ENCODE assay signal across 19 cellular contexts in the genomic region with DNA sequence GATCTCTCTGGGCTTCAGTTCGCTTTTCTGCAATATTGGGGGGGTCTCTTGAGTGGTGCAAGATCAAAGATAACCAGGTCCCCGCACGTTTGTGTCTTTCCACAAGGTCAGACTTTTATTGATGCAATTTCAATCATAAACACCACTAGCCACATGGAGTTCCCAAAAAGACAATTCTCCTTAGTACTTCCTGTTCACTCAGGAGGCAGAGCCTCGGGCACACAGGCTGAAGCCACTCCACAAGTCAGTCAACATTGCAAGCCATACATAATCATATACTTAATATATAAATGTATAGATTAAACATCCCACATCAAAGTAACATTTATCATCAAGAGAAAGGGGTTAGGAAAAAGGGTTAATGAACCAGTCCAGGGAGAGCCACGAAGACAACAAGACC. TPM values are rescaled to one million over a fixed set of nuclear protein-coding genes. Genes with fewer than 3 reads are reported as not detected.
DNase-seq lines count a peak whose midpoint lies in the region; TF ChIP-seq lines count a peak whose summit lies in the region.
"Had no signal": no experiment of that assay in that cellular context is flagged by ENCODE, and none has a peak within 500 bp of the region (broad histone marks: within the 10 kb centered on the region; RNA-seq: fewer than 3 reads in every experiment).

No MANE protein-coding gene starts in this region.

- DNase-seq in MV-4-11 (lab: John Stamatoyannopoulos, UW) (peak; percentile 24), thyroid gland (no peak), BE2C (no peak), mucosa of gallbladder (ENCODE audit: low spot score) (no peak), esophagus muscularis mucosa (ENCODE audit: extremely low spot score) (no peak)
- DNase-seq: CD4-positive, alpha-beta T cell; DMS153; NCI-H1092; NCI-H1436 treated with DMSO at 0.1 percent for 48 hours; NCI-H2029; NCI-H69; RPMI8226; SHP77 treated with DMSO at 0.1 percent for 48 hours; SK-N-SH; T-helper 1 cell had no signal

- H3K4me2 ChIP-seq in BLaER1 treated with 17β-estradiol and CSF1 and Interleukin-3, amounts not matched to agents 10 nM and 100 nM, result peak overlapping the region; percentile 15 to 63 (median 46); a peak in 19 of 22 replicates
- H3K4me2 ChIP-seq: KMS-11, SK-N-SH had no signal

- TF ChIP-seq CTCF in VCaP (conservative IDR thresholded peaks at IDR 0.05) (no peak), thyroid gland (IDR thresholded peaks at IDR 0.05) (no peak), BE2C (IDR thresholded peaks at IDR 0.05; ENCODE audit: low read depth, low read length) (no peak), esophagus muscularis mucosa (IDR thresholded peaks at IDR 0.05) (no peak)

- H3K36me3 ChIP-seq in BLaER1 treated with 17β-estradiol and CSF1 and Interleukin-3, amounts not matched to agents 10 nM and 100 nM, result no peaks in the 10 kb centered on the region
- H3K36me3 ChIP-seq in thyroid gland (no peaks in the 10 kb centered on the region), BE2C (no peaks in the 10 kb centered on the region), esophagus muscularis mucosa (no peaks in the 10 kb centered on the region)

- no peak overlapping the region; a peak in 1 of 22 replicates for H3K27ac ChIP-seq in BLaER1 treated with 17β-estradiol and CSF1 and Interleukin-3, amounts not matched to agents 10 nM and 100 nM
- H3K27ac ChIP-seq in VCaP (peak overlapping the region; percentile 61), thyroid gland (peak overlapping the region; percentile 44 to 89 (median 68)), esophagus muscularis mucosa (replicated peaks in 1 of 4) (no peak overlapping the region)
- H3K27ac ChIP-seq: HL-60, KMS-11 had no signal

- H3K27me3 ChIP-seq in BLaER1 treated with 17β-estradiol and CSF1 and Interleukin-3, amounts not matched to agents 10 nM and 100 nM, result no peaks in the 10 kb centered on the region
- H3K27me3 ChIP-seq in thyroid gland (no peaks in the 10 kb centered on the region), BE2C (no peaks in the 10 kb centered on the region), esophagus muscularis mucosa (no peaks in the 10 kb centered on the region)

- no peak for TF ChIP-seq POLR2A in thyroid gland (IDR thresholded peaks at IDR 0.05)
- TF ChIP-seq POLR2A in esophagus muscularis mucosa (IDR thresholded peaks at IDR 0.05; ENCODE audit: low read depth), result no peak

- no peak for TF ChIP-seq EP300 in esophagus muscularis mucosa (IDR thresholded peaks at IDR 0.05)

- peaks cover 5 to 18% (median 10%) of the 10 kb centered on the region in 11 experiments; a peak in 15 of 22 replicates for H3K9me3 ChIP-seq in BLaER1 treated with 17β-estradiol and CSF1 and Interleukin-3, amounts not matched to agents 10 nM and 100 nM (replicated peaks in 1 of 11)
- no peaks in the 10 kb centered on the region for H3K9me3 ChIP-seq in thyroid gland
- H3K9me3 ChIP-seq in BE2C, result no peaks in the 10 kb centered on the region
- peaks cover 0 to 9% (median 0%) of the 10 kb centered on the region in 4 donors for H3K9me3 ChIP-seq in esophagus muscularis mucosa
- H3K9me3 ChIP-seq: SK-N-SH had no signal

- intact Hi-C loops in thyroid gland (cut with DNase I), result no loop called here
- intact Hi-C loops in esophagus muscularis mucosa (cut with DNase I), result no loop called here

- 40 to 51% methylated on average over 5 of the region's 5 CpGs for WGBS in thyroid gland, 2 donors
- WGBS in esophagus muscularis mucosa, result 47% methylated on average over 5 of the region's 5 CpGs

- no peak overlapping the region for H3K4me3 ChIP-seq in BLaER1 treated with 17β-estradiol and CSF1 and Interleukin-3, amounts not matched to agents 10 nM and 100 nM
- H3K4me3 ChIP-seq in thyroid gland (replicated peaks in 1 of 3) (no peak overlapping the region), BE2C (ENCODE audit: low read depth, low read length) (no peak overlapping the region), esophagus muscularis mucosa (no peak overlapping the region)

- H4K20me1 ChIP-seq in BLaER1 treated with 17β-estradiol and CSF1 and Interleukin-3, amounts not matched to agents 10 nM and 100 nM, result no peaks in the 10 kb centered on the region

- H3K4me1 ChIP-seq in BLaER1 treated with 17β-estradiol and CSF1 and Interleukin-3, amounts not matched to agents 10 nM and 100 nM, result peaks cover 37 to 52% (median 45%) of the 10 kb centered on the region in 10 experiments
- peaks cover 25 to 47% of the 10 kb centered on the region in 2 donors for H3K4me1 ChIP-seq in thyroid gland
- no peaks in the 10 kb centered on the region for H3K4me1 ChIP-seq in BE2C
- no peaks in the 10 kb centered on the region for H3K4me1 ChIP-seq in esophagus muscularis mucosa

- H3K9ac ChIP-seq in BLaER1 treated with 17β-estradiol and CSF1 and Interleukin-3, amounts not matched to agents 10 nM and 100 nM, result no peak overlapping the region
- H3K9ac ChIP-seq: KMS-11, SK-N-SH had no signal

RNA-seq across cellular contexts. Expression of a gene that starts 12.0 kb away (rescaled TPM):
- total RNA-seq in thyroid gland (100 to 1,000 TPM in 2 of 4 donors, 10 to 100 TPM in 2; 53.3 to 102 (median 90.7) TPM), mucosa of gallbladder (193 TPM), esophagus muscularis mucosa (1 to 10 TPM; 1.2 to 3.4 (median 2.6) TPM)
- polyA plus RNA-seq in BE2C (2012; ENCODE audit: insufficient read depth, insufficient read length, low read depth), result 0.28 TPM
- polyA plus RNA-seq: SK-N-SH had no signal

Comparison
In these comparisons a context has a peak if more than half of its experiments do, and no peak if none do; other contexts are left out.
1. H3K27ac ChIP-seq: peak in VCaP (single experiment) and thyroid gland (3 of 3); none in BLaER1 treated with 17β-estradiol and CSF1 and Interleukin-3, amounts not matched to agents 10 nM and 100 nM (0 of 11) and esophagus muscularis mucosa (0 of 4).
2. RNA of a gene that starts 12.0 kb away (total RNA-seq): 193 TPM in mucosa of gallbladder (single experiment) and 53.3 to 102 TPM in thyroid gland; 1.2 to 3.4 TPM in esophagus muscularis mucosa; every median in the first group is over 10 times any median in the second.